ENCODE assay signal across 8 cellular contexts in the genomic region with DNA sequence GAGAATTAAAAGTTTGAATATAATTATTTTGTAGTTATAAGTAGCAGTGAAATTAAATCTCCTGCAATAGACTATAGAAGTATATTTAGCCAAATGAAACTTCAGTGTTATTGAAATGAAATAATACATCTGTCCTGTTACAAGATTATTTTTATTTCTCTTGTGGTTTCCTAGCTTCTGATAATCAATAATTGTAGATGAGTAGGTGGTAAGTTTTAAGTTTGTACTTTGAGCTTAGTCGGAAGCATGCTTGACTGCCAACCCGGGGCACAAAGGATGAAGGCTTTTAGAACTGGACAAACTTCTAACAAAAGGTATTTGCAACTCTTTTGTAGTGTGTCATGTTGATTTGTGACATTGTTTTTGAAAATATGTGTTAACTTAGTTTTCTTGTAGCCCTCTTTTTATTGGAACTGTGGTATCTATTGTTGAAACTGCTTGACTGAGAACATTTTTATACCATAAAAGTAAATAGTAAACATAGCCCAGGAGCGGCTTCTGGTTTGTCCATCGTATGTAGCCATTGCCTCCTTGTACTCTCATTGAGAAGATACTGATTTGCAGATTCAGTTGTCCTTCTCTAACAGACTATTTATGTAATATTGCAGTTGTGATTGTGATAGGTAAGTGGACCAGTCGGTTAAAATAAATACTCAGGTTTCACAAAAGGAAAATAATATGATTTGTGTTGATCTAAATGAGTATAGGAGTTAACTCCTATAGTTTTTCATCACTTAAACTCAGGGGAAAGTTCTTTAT. TPM values are rescaled to one million over a fixed set of nuclear protein-coding genes. Genes with fewer than 3 reads are reported as not detected.
DNase-seq lines count a peak whose midpoint lies in the region; ATAC-seq and TF ChIP-seq lines count a peak whose summit lies in the region.

No MANE protein-coding gene starts in this region.

- no peak for ATAC-seq in stimulated activated naive CD8-positive, alpha-beta T cell treated with anti-CD3 and anti-CD28 coated beads, Interleukin-15, Interleukin-2, amounts not matched to agents 100 U/mL and 50 U/mL, for 24 hours
- no peak for ATAC-seq in HG03521 (IDR thresholded peaks at IDR 0.05; ENCODE audit: unreplicated experiment)
- no peak for ATAC-seq in HG02970 (IDR thresholded peaks at IDR 0.05; ENCODE audit: low FRiP score, unreplicated experiment)

- peaks cover 14% of the 10 kb centered on the region for H3K4me1 ChIP-seq in mesodermal cell (ENCODE audit: control insufficient read depth, insufficient read depth, low read length, poor library complexity, severe bottlenecking)

- H3K27me3 ChIP-seq in brain microvascular endothelial cell (replicated peaks) = no peaks in the 10 kb centered on the region

- H3K36me3 Mint-ChIP-seq in stimulated activated naive CD8-positive, alpha-beta T cell treated with anti-CD3 and anti-CD28 coated beads, Interleukin-15, Interleukin-2, amounts not matched to agents 100 ng/mL and 50 ng/mL, for 24 hours (ENCODE audit: low read depth) = peaks cover 25% of the 10 kb centered on the region

- H3K4me1 Mint-ChIP-seq in stimulated activated naive CD8-positive, alpha-beta T cell treated with anti-CD3 and anti-CD28 coated beads, Interleukin-15, Interleukin-2, amounts not matched to agents 100 ng/mL and 50 ng/mL, for 24 hours (ENCODE audit: low read depth) = peaks cover 71% of the 10 kb centered on the region

- H3K4me3 Mint-ChIP-seq in stimulated activated naive CD8-positive, alpha-beta T cell treated with anti-CD3 and anti-CD28 coated beads, Interleukin-15, Interleukin-2, amounts not matched to agents 100 ng/mL and 50 ng/mL, for 24 hours = peak overlapping the region; percentile 89

- DNase-seq in stimulated activated naive CD8-positive, alpha-beta T cell treated with anti-CD3 and anti-CD28 coated beads, Interleukin-15, Interleukin-2, amounts not matched to agents 100 U/mL and 50 U/mL, for 24 hours = no peak
- DNase-seq in brain microvascular endothelial cell = no peak
- DNase-seq in NCI-H187 treated with DMSO at 0.1 percent for 48 hours (lab: John Stamatoyannopoulos, UW) = no peak
- DNase-seq in NCI-H2029 (lab: John Stamatoyannopoulos, UW) = no peak

- H3K9me3 Mint-ChIP-seq in stimulated activated naive CD8-positive, alpha-beta T cell treated with anti-CD3 and anti-CD28 coated beads, Interleukin-15, Interleukin-2, amounts not matched to agents 100 ng/mL and 50 ng/mL, for 24 hours = no peaks in the 10 kb centered on the region

- WGBS in mesodermal cell (ENCODE audit: insufficient coverage in 2 of 2), 2 experiments = 0 to 11% methylated on average over 2 to 3 of the region's 5 CpGs

- H3K27ac ChIP-seq in brain microvascular endothelial cell (peak overlapping the region; percentile 57), mesodermal cell (ENCODE audit: low read depth, low read length, severe bottlenecking) (no peak overlapping the region)

- no peaks in the 10 kb centered on the region for H3K9me3 ChIP-seq in mesodermal cell (ENCODE audit: control insufficient read depth, low read length)

- H3K4me3 ChIP-seq in brain microvascular endothelial cell (ENCODE audit: low read depth, low read length) (peak overlapping the region; percentile 93), mesodermal cell (ENCODE audit: extremely low read depth, insufficient read depth, low read length, poor library complexity, severe bottlenecking) (peak overlapping the region; percentile 82)

- H3K27ac Mint-ChIP-seq in stimulated activated naive CD8-positive, alpha-beta T cell treated with anti-CD3 and anti-CD28 coated beads, Interleukin-15, Interleukin-2, amounts not matched to agents 100 ng/mL and 50 ng/mL, for 24 hours = peak overlapping the region; percentile 34

- peaks cover 9% of the 10 kb centered on the region for H3K27me3 Mint-ChIP-seq in stimulated activated naive CD8-positive, alpha-beta T cell treated with anti-CD3 and anti-CD28 coated beads, Interleukin-15, Interleukin-2, amounts not matched to agents 100 ng/mL and 50 ng/mL, for 24 hours

- H3K36me3 ChIP-seq in brain microvascular endothelial cell (replicated peaks) = no peaks in the 10 kb centered on the region
- H3K36me3 ChIP-seq in mesodermal cell (ENCODE audit: control insufficient read depth, insufficient read depth, low read length) = peaks cover 10% of the 10 kb centered on the region

- in situ Hi-C loops in brain microvascular endothelial cell (cut with HindIII; ENCODE audit: low pct_ligation_motif_present, low sequenced_read_pairs) = no loop called here

- TF ChIP-seq CTCF in brain microvascular endothelial cell (IDR thresholded peaks at IDR 0.05; ENCODE audit: low read depth, low read length, missing control alignments) = no peak

RNA-seq across cellular contexts. Expression of a gene that starts 2.9 kb away (rescaled TPM):
- 417 TPM for polyA plus RNA-seq in mesodermal cell (2013, experiment 1 of 2)
- 376 TPM for polyA plus RNA-seq in mesodermal cell (2013, experiment 2 of 2)
